9 cellular contexts compared by ENCODE assay signal in the genomic region with DNA sequence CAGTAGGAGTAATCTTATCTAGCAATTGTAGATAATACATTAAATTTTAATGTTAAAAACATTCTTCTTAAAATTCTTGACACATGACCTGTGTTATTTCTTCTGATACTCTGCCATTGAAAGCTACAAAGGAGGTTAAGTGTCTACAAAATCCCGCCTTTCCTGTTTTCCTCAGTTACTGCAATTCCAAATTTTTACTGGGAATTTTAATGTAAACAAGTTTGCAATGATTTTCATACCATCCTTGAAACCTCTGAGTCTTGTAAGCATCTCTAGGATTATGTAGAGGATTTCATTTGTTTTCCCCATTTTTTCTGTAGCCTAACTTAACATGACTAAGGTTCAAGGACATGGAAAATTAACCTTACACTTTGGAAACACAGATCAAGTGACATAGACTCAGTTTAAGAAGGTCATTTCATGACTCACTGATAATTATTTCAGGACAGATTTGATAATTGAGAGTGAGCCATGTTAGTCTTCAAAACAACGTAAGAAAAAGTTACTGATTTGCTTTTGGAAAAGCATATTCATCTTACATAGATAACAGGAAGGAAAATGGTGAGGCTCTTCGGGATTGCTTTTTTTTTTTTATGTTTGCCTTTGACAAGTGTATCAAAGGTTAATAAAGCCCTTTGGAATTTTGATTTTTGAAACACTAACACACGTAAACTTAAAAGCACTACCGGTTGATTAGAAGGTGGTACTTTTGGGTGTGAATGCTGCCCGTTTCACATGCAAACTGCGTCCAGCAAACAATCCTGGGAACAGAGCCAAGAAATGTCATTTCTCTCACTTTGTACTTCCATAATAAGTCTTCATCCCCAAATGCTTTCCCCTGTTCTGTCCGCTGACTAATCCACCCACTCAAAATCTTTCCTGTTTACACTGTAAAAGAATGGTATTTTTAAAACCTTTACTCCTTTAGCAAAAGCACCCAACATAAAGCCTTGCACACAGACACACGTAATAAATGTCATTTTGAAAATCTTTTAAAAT. TPM values are rescaled to one million over a fixed set of nuclear protein-coding genes. Genes with fewer than 3 reads are reported as not detected.
DNase-seq lines count a peak whose midpoint lies in the region; ATAC-seq and TF ChIP-seq lines count a peak whose summit lies in the region.
"Had no signal": no experiment of that assay in that cellular context is flagged by ENCODE, and none has a peak within 500 bp of the region (broad histone marks: within the 10 kb centered on the region; RNA-seq: fewer than 3 reads in every experiment).

No MANE protein-coding gene starts in this region.

- no peak for TF ChIP-seq EP300 in esophagus muscularis mucosa (IDR thresholded peaks at IDR 0.05)
- TF ChIP-seq EP300 in ovary (IDR thresholded peaks at IDR 0.05) = no peak

- H3K4me1 ChIP-seq in esophagus muscularis mucosa (peaks cover 18 to 53% (median 37%) of the 10 kb centered on the region in 4 donors), ovary (ENCODE audit: insufficient read depth) (peaks cover 3% of the 10 kb centered on the region)

- no peak for TF ChIP-seq POLR2A in esophagus muscularis mucosa (IDR thresholded peaks at IDR 0.05; ENCODE audit: low read depth)
- no peak for TF ChIP-seq POLR2A in ovary (IDR thresholded peaks at IDR 0.05)

- DNase-seq in DMS153 (lab: John Stamatoyannopoulos, UW) = peak; percentile 7
- DNase-seq in NCI-H748 (lab: John Stamatoyannopoulos, UW; ENCODE audit: unreplicated experiment) = peak; percentile 46
- DNase-seq in esophagus muscularis mucosa (ENCODE audit: extremely low spot score) = no peak
- DNase-seq in ovary = peak in 2 of 5 donors; percentile 12 to 16
- DNase-seq in Kasumi-1 (lab: John Stamatoyannopoulos, UW) = no peak
- DNase-seq in activated T-cell treated with anti-CD3 and anti-CD28 coated beads, Interleukin-2, amount 50 U/mL, for 72 hours = no peak
- DNase-seq: activated CD4-positive, CD25-positive, alpha-beta regulatory T cell had no signal

- H3K36me3 Mint-ChIP-seq in activated T-cell treated with anti-CD3 and anti-CD28 coated beads, Interleukin-2, amount 50 U/mL, for 72 hours (ENCODE audit: insufficient read depth in 2 of 2) = peaks cover 0 to 2% of the 10 kb centered on the region in 2 donors

- H3K27me3 ChIP-seq in esophagus muscularis mucosa (no peaks in the 10 kb centered on the region), ovary (no peaks in the 10 kb centered on the region)

- no peak for ATAC-seq in GM21576 (IDR thresholded peaks at IDR 0.05; ENCODE audit: unreplicated experiment)
- no peak for ATAC-seq in HG02970 (IDR thresholded peaks at IDR 0.05; ENCODE audit: low FRiP score, unreplicated experiment)
- no peak for ATAC-seq in activated T-cell treated with anti-CD3 and anti-CD28 coated beads, Interleukin-2, amount 50 U/mL, for 72 hours (replicated peaks in 1 of 2)

- H3K9me3 Mint-ChIP-seq in activated T-cell treated with anti-CD3 and anti-CD28 coated beads, Interleukin-2, amount 50 U/mL, for 72 hours = no peaks in the 10 kb centered on the region

- H3K9me3 ChIP-seq in esophagus muscularis mucosa (no peaks in the 10 kb centered on the region), ovary (no peaks in the 10 kb centered on the region)

- H3K4me3 ChIP-seq in esophagus muscularis mucosa = peak overlapping the region; percentile 2 to 8 (median 7)
- H3K4me3 ChIP-seq in ovary = peak overlapping the region; percentile 10

- H3K4me1 Mint-ChIP-seq in activated T-cell treated with anti-CD3 and anti-CD28 coated beads, Interleukin-2, amount 50 U/mL, for 72 hours (ENCODE audit: low read depth) = peaks cover 7% of the 10 kb centered on the region

- H3K27ac Mint-ChIP-seq in activated T-cell treated with anti-CD3 and anti-CD28 coated beads, Interleukin-2, amount 50 U/mL, for 72 hours = no peak overlapping the region

- TF ChIP-seq CTCF in esophagus muscularis mucosa (IDR thresholded peaks at IDR 0.05) (no peak), ovary (IDR thresholded peaks at IDR 0.05) (no peak)

- H3K27me3 Mint-ChIP-seq in activated T-cell treated with anti-CD3 and anti-CD28 coated beads, Interleukin-2, amount 50 U/mL, for 72 hours (ENCODE audit: low read depth) = peaks cover 29% of the 10 kb centered on the region

- H3K27ac ChIP-seq in esophagus muscularis mucosa (replicated peaks in 1 of 4) (peak overlapping the region; percentile 56 to 75 (median 68)), ovary (peak overlapping the region in 1 of 2 donors; percentile 23)

- H3K36me3 ChIP-seq in esophagus muscularis mucosa = no peaks in the 10 kb centered on the region
- H3K36me3 ChIP-seq in ovary = no peaks in the 10 kb centered on the region

- 22% methylated on average over 9 of the region's 9 CpGs for WGBS in esophagus muscularis mucosa
- 4 to 8% (median 4%) methylated on average over 9 of the region's 9 CpGs for WGBS in ovary, 3 donors

- H3K4me3 Mint-ChIP-seq in activated T-cell treated with anti-CD3 and anti-CD28 coated beads, Interleukin-2, amount 50 U/mL, for 72 hours = no peak overlapping the region

- intact Hi-C loops in esophagus muscularis mucosa (cut with DNase I) (loop anchor here (5.0 kb wide), 1 partner anchor 40 kb away; the partner anchor contains the start of gene PDLIM5), ovary (cut with DNase I) (loop anchor here in 2 of 4 donors (5.0 kb wide), 2 partner anchors 40 to 185 kb away; partner anchors contain the start of gene PDLIM5 (in 1 of the 2))

RNA-seq across cellular contexts. Expression of gene PDLIM5, which starts 39.4 kb away (rescaled TPM):
- total RNA-seq in esophagus muscularis mucosa (100 to 1,000 TPM; 138 to 160 (median 146) TPM), ovary (100 to 1,000 TPM in 3 of 7 donors, 10 to 100 TPM in 4; 67.2 to 160 (median 87.8) TPM)
- 100 to 1,000 TPM in 1 of 2 donors, 10 to 100 TPM in 1; 24.9 to 154 TPM for polyA plus RNA-seq in ovary
- 10 to 100 TPM; 17.6 to 21.4 TPM for total RNA-seq in activated T-cell treated with anti-CD3 and anti-CD28 coated beads, Interleukin-2, amount 50 U/mL, for 72 hours

Comparison
In these comparisons a context has a peak if more than half of its experiments do, and no peak if none do; other contexts are left out.
1. DNase-seq: peak in DMS153 (single experiment) and NCI-H748 (single experiment); none in esophagus muscularis mucosa (single experiment), Kasumi-1 (0 of 2) and activated T-cell treated with anti-CD3 and anti-CD28 coated beads, Interleukin-2, amount 50 U/mL, for 72 hours (0 of 2).